ENCODE assay signal across 9 cellular contexts in genomic region chr1:153750026-153750995, GRCh38. TPM values are rescaled to one million over a fixed set of nuclear protein-coding genes. Genes with fewer than 3 reads are reported as not detected.
A peak's percentile ranks its signal among the peaks of the same experiment; 100 is the strongest.
DNase-seq lines count a peak whose midpoint lies in the region; ATAC-seq, FAIRE-seq and TF ChIP-seq lines count a peak whose summit lies in the region.
"Had no signal": no experiment of that assay in that cellular context is flagged by ENCODE, and none has a peak within 500 bp of the region (broad histone marks: within the 10 kb centered on the region; RNA-seq: fewer than 3 reads in every experiment).

No MANE protein-coding gene starts in this region.

- H3K4me1 Mint-ChIP-seq in GM23338 (peaks cover 48% of the 10 kb centered on the region), astrocyte (ENCODE audit: low read depth, unreplicated experiment) (peaks cover 10% of the 10 kb centered on the region)
- H3K4me1 Mint-ChIP-seq in activated CD8-positive, alpha-beta T cell treated with anti-CD3 and anti-CD28 coated beads for 36 hours (ENCODE audit: low read depth), result peaks cover 5% of the 10 kb centered on the region

- H3K27ac ChIP-seq in GM23338 (ENCODE audit: low read depth) (peak overlapping the region; percentile 26; the same call in 1 of the 2 replicates), astrocyte (ENCODE audit: low read depth, low read length) (no peak overlapping the region), skin epidermis (peak overlapping the region in 11 of 21 experiments; percentile 0 to 66 (median 36))

- FAIRE-seq in astrocyte (lab: Jason Lieb, UNC), result no peak

- POLR2A ChIA-PET in activated CD8-positive, alpha-beta T cell treated with anti-CD3 and anti-CD28 coated beads for 36 hours (lab: Charles Lee), result interaction anchor here (1.1 to 1.2 kb wide), 2 partner anchors 21 to 71 kb away, joined by 3 read pairs; no protein-coding TSS in a partner anchor

- H3K4me3 Mint-ChIP-seq in GM23338 (no peak overlapping the region), astrocyte (ENCODE audit: unreplicated experiment) (no peak overlapping the region)
- no peak overlapping the region for H3K4me3 Mint-ChIP-seq in activated CD8-positive, alpha-beta T cell treated with anti-CD3 and anti-CD28 coated beads for 36 hours
- H3K4me3 Mint-ChIP-seq: T-helper 1 cell treated with Interleukin-12 subunit alpha and Interleukin-12 subunit beta and Interleukin-4 antibody, amounts not matched to agents 30 μg/mL and 1 μg/mL, for 36 hours had no signal

- H3K36me3 ChIP-seq in GM23338 (ENCODE audit: insufficient read depth) (peaks cover 30% of the 10 kb centered on the region), astrocyte (ENCODE audit: insufficient read depth, low read length) (peaks cover 54% of the 10 kb centered on the region)

- no peaks in the 10 kb centered on the region for H3K9me3 ChIP-seq in astrocyte (ENCODE audit: insufficient read depth, low read depth, low read length)

- H4K20me1 ChIP-seq in GM23338 (replicated peaks; ENCODE audit: insufficient read depth) (no peaks in the 10 kb centered on the region; the same call in 1 of the 2 replicates), astrocyte (ENCODE audit: insufficient read depth, low read length) (no peaks in the 10 kb centered on the region)

- no peak for ATAC-seq in GM23338
- ATAC-seq in activated CD8-positive, alpha-beta T cell treated with anti-CD3 and anti-CD28 coated beads for 36 hours, result no peak

- CTCF ChIA-PET in activated CD8-positive, alpha-beta T cell treated with anti-CD3 and anti-CD28 coated beads for 36 hours (lab: Charles Lee), result interaction anchor here (0.8 to 5.2 kb wide), 10 partner anchors 14 to 351 kb away, joined by 3 to 40 read pairs (median 4); partner anchors contain the start of genes ILF2, INTS3, NPR1 and SLC27A3

- peaks cover 2% of the 10 kb centered on the region for H3K27me3 Mint-ChIP-seq in GM23338 (ENCODE audit: insufficient read depth, low read depth, poor library complexity)
- no peaks in the 10 kb centered on the region for H3K27me3 Mint-ChIP-seq in astrocyte (ENCODE audit: low read depth, unreplicated experiment)
- H3K27me3 Mint-ChIP-seq in activated CD8-positive, alpha-beta T cell treated with anti-CD3 and anti-CD28 coated beads for 36 hours, result no peaks in the 10 kb centered on the region

- H3K36me3 Mint-ChIP-seq in GM23338 (ENCODE audit: low read depth) (peaks cover 92% of the 10 kb centered on the region), astrocyte (ENCODE audit: low read depth, unreplicated experiment) (peaks cover 31% of the 10 kb centered on the region)
- H3K36me3 Mint-ChIP-seq in activated CD8-positive, alpha-beta T cell treated with anti-CD3 and anti-CD28 coated beads for 36 hours (ENCODE audit: low read depth), result peaks cover 52% of the 10 kb centered on the region

- H3K4me1 ChIP-seq in GM23338 (ENCODE audit: insufficient read depth) (peaks cover 33% of the 10 kb centered on the region), astrocyte (ENCODE audit: insufficient read depth, low read length) (peaks cover 8% of the 10 kb centered on the region)

- no peak overlapping the region for H3K4me3 ChIP-seq in GM23338
- no peak overlapping the region for H3K4me3 ChIP-seq in astrocyte (ENCODE audit: insufficient read depth, low read depth, low read length)
- H3K4me3 ChIP-seq in skin epidermis, result no peak overlapping the region

- H3K9ac ChIP-seq in astrocyte (ENCODE audit: low read length), result no peak overlapping the region

- H2AFZ ChIP-seq in GM23338 (no peak overlapping the region), astrocyte (ENCODE audit: low read depth, low read length) (no peak overlapping the region)

- no peaks in the 10 kb centered on the region for H3K9me3 Mint-ChIP-seq in GM23338
- H3K9me3 Mint-ChIP-seq in astrocyte (ENCODE audit: unreplicated experiment), result no peaks in the 10 kb centered on the region
- H3K9me3 Mint-ChIP-seq in activated CD8-positive, alpha-beta T cell treated with anti-CD3 and anti-CD28 coated beads for 36 hours, result no peaks in the 10 kb centered on the region
- H3K9me3 Mint-ChIP-seq: T-helper 1 cell treated with Interleukin-12 subunit alpha and Interleukin-12 subunit beta and Interleukin-4 antibody, amounts not matched to agents 30 μg/mL and 1 μg/mL, for 36 hours had no signal

- H3K79me2 ChIP-seq in GM23338 (replicated peaks; ENCODE audit: insufficient read depth) (peaks cover 18% of the 10 kb centered on the region), astrocyte (ENCODE audit: insufficient read depth, low read length) (no peaks in the 10 kb centered on the region)

- peaks cover 29% of the 10 kb centered on the region for H3F3A ChIP-seq in GM23338 (replicated peaks; ENCODE audit: low read depth)

- no peak overlapping the region for H3K4me2 ChIP-seq in GM23338
- no peak overlapping the region for H3K4me2 ChIP-seq in astrocyte (ENCODE audit: low read length)

- DNase-seq in GM23338 (ENCODE audit: low spot score), result peak; percentile 31
- no peak for DNase-seq in astrocyte (ENCODE audit: low read depth)
- peak; percentile 19 for DNase-seq in inferior parietal cortex (ENCODE audit: extremely low spot score)
- no peak for DNase-seq in activated CD8-positive, alpha-beta T cell treated with anti-CD3 and anti-CD28 coated beads for 36 hours
- no peak for DNase-seq in activated T-cell treated with anti-CD3 and anti-CD28 coated beads, Interleukin-2, amount 50 U/mL, for 48 hours
- DNase-seq in activated CD4-positive, alpha-beta T cell treated with anti-CD3 and anti-CD28 coated beads for 4 hours, result no peak
- DNase-seq in activated CD4-positive, CD25-positive, alpha-beta regulatory T cell (lab: John Stamatoyannopoulos, UW), result no peak

- intact Hi-C loops in activated CD8-positive, alpha-beta T cell treated with anti-CD3 and anti-CD28 coated beads for 36 hours (cut with micrococcal nuclease), result no loop called here

- H3K27ac Mint-ChIP-seq in GM23338 (no peak overlapping the region), astrocyte (ENCODE audit: unreplicated experiment) (peak overlapping the region; percentile 13)
- H3K27ac Mint-ChIP-seq in activated CD8-positive, alpha-beta T cell treated with anti-CD3 and anti-CD28 coated beads for 36 hours, result no peak overlapping the region
- H3K27ac Mint-ChIP-seq: T-helper 1 cell treated with Interleukin-12 subunit alpha and Interleukin-12 subunit beta and Interleukin-4 antibody, amounts not matched to agents 30 μg/mL and 1 μg/mL, for 36 hours had no signal

- TF ChIP-seq CTCF in GM23338 (conservative IDR thresholded peaks at IDR 0.05; ENCODE audit: low read depth in 2 of 2) (no peak), astrocyte (IDR thresholded peaks at IDR 0.05; ENCODE audit: insufficient read depth, low read depth, low read length) (no peak)
- no peak for TF ChIP-seq CTCF in activated CD8-positive, alpha-beta T cell treated with anti-CD3 and anti-CD28 coated beads for 36 hours (IDR thresholded peaks at IDR 0.05)

- no peaks in the 10 kb centered on the region for H3K9me2 ChIP-seq in GM23338 (ENCODE audit: insufficient read depth)

- H3K27me3 ChIP-seq in GM23338 (ENCODE audit: insufficient read depth), result no peaks in the 10 kb centered on the region
- no peaks in the 10 kb centered on the region for H3K27me3 ChIP-seq in astrocyte (ENCODE audit: insufficient read depth, low read length)

TF ChIP-seq in GM23338, 12 proteins besides CTCF, POLR2A, EP300 and RAD21 (continues in another document):
- TF ChIP-seq JUNB (IDR thresholded peaks at IDR 0.05; ENCODE audit: unreplicated experiment) (no peak), EZH2phosphoT487 (IDR thresholded peaks at IDR 0.05; ENCODE audit: unreplicated experiment) (no peak), ETS1 (IDR thresholded peaks at IDR 0.05) (no peak), POLR2AphosphoS5 (IDR thresholded peaks at IDR 0.05; ENCODE audit: low read depth) (no peak)

RNA-seq across cellular contexts. Expression of gene INTS3, which starts 22.5 kb away (rescaled TPM):
- total RNA-seq in GM23338 (2014; rRNA removed; shearing (Covaris generic)), result 51.3 and 51.5 TPM in 2 replicates
- polyA plus RNA-seq in GM23338 (2016; fragmentation: Nextera tagmentation; extraction: Ambion mirVana), result 21.5 and 22.7 TPM in 2 replicates
- total RNA-seq in astrocyte, result 39.5 and 40.2 TPM in 2 replicates
- total RNA-seq in activated CD8-positive, alpha-beta T cell treated with anti-CD3 and anti-CD28 coated beads for 36 hours, result 10 to 100 TPM; 45.0 to 45.5 TPM

RNA-seq across cellular contexts. Expression of gene SLC27A3, which starts 24.9 kb away (rescaled TPM):
- total RNA-seq in GM23338 (2014; rRNA removed; shearing (Covaris generic)), result 18.8 and 24.2 TPM in 2 replicates
- 26.3 and 27.1 TPM in 2 replicates for polyA plus RNA-seq in GM23338 (2016; fragmentation: Nextera tagmentation; extraction: Ambion mirVana)
- 5.9 and 8.5 TPM in 2 replicates for total RNA-seq in astrocyte
- 1 to 10 TPM; 7.2 to 10.0 TPM for total RNA-seq in activated CD8-positive, alpha-beta T cell treated with anti-CD3 and anti-CD28 coated beads for 36 hours

Comparison
In these comparisons a context has a peak if more than half of its experiments do, and no peak if none do; other contexts are left out.
1. DNase-seq: peak in GM23338 (single experiment) and inferior parietal cortex (single experiment); none in astrocyte (single experiment), activated CD8-positive, alpha-beta T cell treated with anti-CD3 and anti-CD28 coated beads for 36 hours (single experiment), activated T-cell treated with anti-CD3 and anti-CD28 coated beads, Interleukin-2, amount 50 U/mL, for 48 hours (0 of 2), activated CD4-positive, alpha-beta T cell treated with anti-CD3 and anti-CD28 coated beads for 4 hours (0 of 2) and activated CD4-positive, CD25-positive, alpha-beta regulatory T cell (0 of 4).